Comparison of ENCODE assay signal across 1 cellular context in genomic region chr22:20494978-20495860, GRCh38.
TF ChIP-seq lines count a peak whose summit lies in the region.

A gene with protein sequence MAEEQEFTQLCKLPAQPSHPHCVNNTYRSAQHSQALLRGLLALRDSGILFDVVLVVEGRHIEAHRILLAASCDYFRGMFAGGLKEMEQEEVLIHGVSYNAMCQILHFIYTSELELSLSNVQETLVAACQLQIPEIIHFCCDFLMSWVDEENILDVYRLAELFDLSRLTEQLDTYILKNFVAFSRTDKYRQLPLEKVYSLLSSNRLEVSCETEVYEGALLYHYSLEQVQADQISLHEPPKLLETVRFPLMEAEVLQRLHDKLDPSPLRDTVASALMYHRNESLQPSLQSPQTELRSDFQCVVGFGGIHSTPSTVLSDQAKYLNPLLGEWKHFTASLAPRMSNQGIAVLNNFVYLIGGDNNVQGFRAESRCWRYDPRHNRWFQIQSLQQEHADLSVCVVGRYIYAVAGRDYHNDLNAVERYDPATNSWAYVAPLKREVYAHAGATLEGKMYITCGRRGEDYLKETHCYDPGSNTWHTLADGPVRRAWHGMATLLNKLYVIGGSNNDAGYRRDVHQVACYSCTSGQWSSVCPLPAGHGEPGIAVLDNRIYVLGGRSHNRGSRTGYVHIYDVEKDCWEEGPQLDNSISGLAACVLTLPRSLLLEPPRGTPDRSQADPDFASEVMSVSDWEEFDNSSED (minus strand): TSS chr22:20495795. CDS start chr22:20489211, 6,584 bp downstream.

TF ChIP-seq in liver, 16 proteins besides CTCF, POLR2A, EP300 and RAD21 (continued from another document):
- TF ChIP-seq, protein P1, sequence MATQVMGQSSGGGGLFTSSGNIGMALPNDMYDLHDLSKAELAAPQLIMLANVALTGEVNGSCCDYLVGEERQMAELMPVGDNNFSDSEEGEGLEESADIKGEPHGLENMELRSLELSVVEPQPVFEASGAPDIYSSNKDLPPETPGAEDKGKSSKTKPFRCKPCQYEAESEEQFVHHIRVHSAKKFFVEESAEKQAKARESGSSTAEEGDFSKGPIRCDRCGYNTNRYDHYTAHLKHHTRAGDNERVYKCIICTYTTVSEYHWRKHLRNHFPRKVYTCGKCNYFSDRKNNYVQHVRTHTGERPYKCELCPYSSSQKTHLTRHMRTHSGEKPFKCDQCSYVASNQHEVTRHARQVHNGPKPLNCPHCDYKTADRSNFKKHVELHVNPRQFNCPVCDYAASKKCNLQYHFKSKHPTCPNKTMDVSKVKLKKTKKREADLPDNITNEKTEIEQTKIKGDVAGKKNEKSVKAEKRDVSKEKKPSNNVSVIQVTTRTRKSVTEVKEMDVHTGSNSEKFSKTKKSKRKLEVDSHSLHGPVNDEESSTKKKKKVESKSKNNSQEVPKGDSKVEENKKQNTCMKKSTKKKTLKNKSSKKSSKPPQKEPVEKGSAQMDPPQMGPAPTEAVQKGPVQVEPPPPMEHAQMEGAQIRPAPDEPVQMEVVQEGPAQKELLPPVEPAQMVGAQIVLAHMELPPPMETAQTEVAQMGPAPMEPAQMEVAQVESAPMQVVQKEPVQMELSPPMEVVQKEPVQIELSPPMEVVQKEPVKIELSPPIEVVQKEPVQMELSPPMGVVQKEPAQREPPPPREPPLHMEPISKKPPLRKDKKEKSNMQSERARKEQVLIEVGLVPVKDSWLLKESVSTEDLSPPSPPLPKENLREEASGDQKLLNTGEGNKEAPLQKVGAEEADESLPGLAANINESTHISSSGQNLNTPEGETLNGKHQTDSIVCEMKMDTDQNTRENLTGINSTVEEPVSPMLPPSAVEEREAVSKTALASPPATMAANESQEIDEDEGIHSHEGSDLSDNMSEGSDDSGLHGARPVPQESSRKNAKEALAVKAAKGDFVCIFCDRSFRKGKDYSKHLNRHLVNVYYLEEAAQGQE (IDR thresholded peaks at IDR 0.05): no peak
- TF ChIP-seq RXRA (IDR thresholded peaks at IDR 0.05) (no peak), NR2F2 (IDR thresholded peaks at IDR 0.05) (no peak), FOXA1 (IDR thresholded peaks at IDR 0.05) (no peak), GABPA (IDR thresholded peaks at IDR 0.05 in 1 of 2, conservative IDR thresholded peaks at IDR 0.05 in 1 of 2) (no peak), YY1 (IDR thresholded peaks at IDR 0.05) (no peak)
- TF ChIP-seq, protein P2, sequence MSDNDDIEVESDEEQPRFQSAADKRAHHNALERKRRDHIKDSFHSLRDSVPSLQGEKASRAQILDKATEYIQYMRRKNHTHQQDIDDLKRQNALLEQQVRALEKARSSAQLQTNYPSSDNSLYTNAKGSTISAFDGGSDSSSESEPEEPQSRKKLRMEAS (IDR thresholded peaks at IDR 0.05): no peak
